9 cellular contexts compared by ENCODE assay signal in the genomic region with DNA sequence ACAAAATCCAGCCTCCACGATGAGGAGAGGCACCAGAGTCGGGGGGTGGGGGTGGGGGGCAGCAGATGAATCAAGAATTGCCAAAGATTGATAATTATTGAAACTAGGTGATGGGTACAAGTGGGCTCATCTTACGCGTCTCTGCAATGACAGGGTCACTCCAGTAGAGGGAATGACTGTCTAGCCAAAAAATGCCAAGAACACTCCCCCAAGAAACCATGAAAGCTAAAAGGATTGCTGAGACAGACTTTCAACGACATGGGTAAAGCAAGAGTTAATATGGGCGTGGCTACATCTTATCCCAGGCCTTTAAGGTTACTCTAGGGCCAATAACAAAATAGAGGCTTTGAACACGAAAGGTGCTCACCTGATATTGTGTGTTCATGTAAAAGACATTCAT.
DNase-seq lines count a peak whose midpoint lies in the region; ATAC-seq, FAIRE-seq and TF ChIP-seq lines count a peak whose summit lies in the region.
"Had no signal": no experiment of that assay in that cellular context is flagged by ENCODE, and none has a peak within 500 bp of the region (broad histone marks: within the 10 kb centered on the region; RNA-seq: fewer than 3 reads in every experiment).

No MANE protein-coding gene starts in this region.

- H3K36me3 ChIP-seq in GM12878 (ENCODE audit: control insufficient read depth in 2 of 2, insufficient read depth in 2 of 2, low read length in 1 of 2) (no peaks in the 10 kb centered on the region), suprapubic skin (peaks cover 10% of the 10 kb centered on the region)

- H3K27me3 ChIP-seq in GM12878 (replicated peaks in 1 of 2; ENCODE audit: control insufficient read depth in 2 of 2, insufficient read depth in 2 of 2, low read length in 1 of 2) (peaks cover 0 to under 1% of the 10 kb centered on the region in 2 experiments; a peak in 2 of 4 replicates), suprapubic skin (no peaks in the 10 kb centered on the region)

- peak; percentile 48 for TF ChIP-seq RAD21 in GM12878 (IDR thresholded peaks at IDR 0.05; ENCODE audit: insufficient read depth, low read depth, low read length)

- no peak for FAIRE-seq in GM12878 (lab: Jason Lieb, UNC)
- FAIRE-seq in frontal cortex (lab: Jason Lieb, UNC), result no peak

- in situ Hi-C loops in GM12878 (cut with MboI), result no loop called here

- no peak overlapping the region for H3K4me3 Mint-ChIP-seq in activated naive CD4-positive, alpha-beta T cell treated with anti-CD3 and anti-CD28 coated beads for 36 hours
- H3K4me3 Mint-ChIP-seq: CD4-positive, alpha-beta T cell had no signal

- no peak overlapping the region for H2AFZ ChIP-seq in GM12878 (ENCODE audit: control insufficient read depth, low read depth, low read length)

- H3K9me3 ChIP-seq in GM12878 (replicated peaks; ENCODE audit: control insufficient read depth, insufficient read depth, low read length) (no peaks in the 10 kb centered on the region), suprapubic skin (no peaks in the 10 kb centered on the region)

- no peaks in the 10 kb centered on the region for H3K9me3 Mint-ChIP-seq in activated naive CD4-positive, alpha-beta T cell treated with anti-CD3 and anti-CD28 coated beads for 36 hours
- H3K9me3 Mint-ChIP-seq: CD4-positive, alpha-beta T cell had no signal

- H3K4me3 ChIP-seq in GM12878 (no peak overlapping the region), suprapubic skin (no peak overlapping the region)

- TF ChIP-seq EP300 in GM12878 (IDR thresholded peaks at IDR 0.05; ENCODE audit: borderline replicate concordance in 1 of 2, control insufficient read depth in 1 of 2, low read depth in 2 of 2, low read length in 2 of 2) (no peak), suprapubic skin (IDR thresholded peaks at IDR 0.05) (no peak)

- no TSS peak for BruUV-seq in GM12878 (replicated peaks; lab: Mats Ljungman, UMichigan)

- SMC1A ChIA-PET in GM12878 (lab: Charles Lee; ENCODE audit: uncharacterized antibody, unreplicated experiment), result no interaction called here

- H3K9ac ChIP-seq in GM12878 (ENCODE audit: control insufficient read depth, insufficient read depth, low read length), result no peak overlapping the region

- peak; percentile 32 for DNase-seq in activated naive CD4-positive, alpha-beta T cell treated with anti-CD3 and anti-CD28 coated beads for 36 hours
- DNase-seq in activated naive CD4-positive, alpha-beta T cell treated with anti-CD3 and anti-CD28 coated beads, Interleukin-2, amount 50 U/mL, for 16 hours, result no peak
- peak; percentile 52 for DNase-seq in LHCN-M2 (ENCODE audit: low read depth)
- DNase-seq in GM12878 (ENCODE audit: low read depth, low spot score), result no peak
- DNase-seq in suprapubic skin (ENCODE audit: low spot score in 2 of 2), result no peak
- DNase-seq in SHP77 treated with DMSO at 0.1 percent for 48 hours (lab: John Stamatoyannopoulos, UW), result no peak
- DNase-seq in frontal cortex (ENCODE audit: low spot score in 2 of 2), result no peak
- no peak for DNase-seq in occipital lobe (lab: John Stamatoyannopoulos, UW)
- DNase-seq: CD4-positive, alpha-beta T cell had no signal

- H3K79me2 ChIP-seq in GM12878 (ENCODE audit: control insufficient read depth, insufficient read depth, low read length), result no peaks in the 10 kb centered on the region

- H3K27ac ChIP-seq in GM12878 (ENCODE audit: control insufficient read depth, insufficient read depth) (no peak overlapping the region), suprapubic skin (peak overlapping the region; percentile 66)

- H3K4me1 ChIP-seq in GM12878 (ENCODE audit: control insufficient read depth, insufficient read depth, low read length) (no peaks in the 10 kb centered on the region), suprapubic skin (peaks cover 36% of the 10 kb centered on the region)

- peaks cover 18% of the 10 kb centered on the region for H3K36me3 Mint-ChIP-seq in activated naive CD4-positive, alpha-beta T cell treated with anti-CD3 and anti-CD28 coated beads for 36 hours (ENCODE audit: low read depth)

- no peak for TF ChIP-seq POLR2A in GM12878 (IDR thresholded peaks at IDR 0.05; ENCODE audit: low read depth, low read length)
- TF ChIP-seq POLR2A in suprapubic skin (IDR thresholded peaks at IDR 0.05), result no peak

- CTCF ChIA-PET in activated naive CD4-positive, alpha-beta T cell treated with anti-CD3 and anti-CD28 coated beads for 36 hours (lab: Charles Lee), result interaction anchor here (0.7 to 1.7 kb wide), 9 partner anchors 22 to 291 kb away, joined by 3 to 8 read pairs (median 3); no protein-coding TSS in a partner anchor
- CTCF ChIA-PET in GM12878 (lab: Yijun Ruan, JAX), result no interaction called here

- H3K27ac Mint-ChIP-seq in activated naive CD4-positive, alpha-beta T cell treated with anti-CD3 and anti-CD28 coated beads for 36 hours, result no peak overlapping the region
- H3K27ac Mint-ChIP-seq: CD4-positive, alpha-beta T cell had no signal

- no peaks in the 10 kb centered on the region for H4K20me1 ChIP-seq in GM12878 (ENCODE audit: control insufficient read depth, insufficient read depth)

- H3K4me1 Mint-ChIP-seq in activated naive CD4-positive, alpha-beta T cell treated with anti-CD3 and anti-CD28 coated beads for 36 hours (ENCODE audit: low read depth), result peaks cover 32% of the 10 kb centered on the region

- RAD21 ChIA-PET in GM12878 (lab: Charles Lee; ENCODE audit: unreplicated experiment), result no interaction called here

- TF ChIP-seq CTCF in GM12878 (IDR thresholded peaks at IDR 0.05 in 2 of 3, conservative IDR thresholded peaks at IDR 0.05 in 1 of 3; ENCODE audit: control insufficient read depth in 2 of 3, extremely low read depth in 1 of 3, insufficient read depth in 1 of 3, low read depth in 3 of 3, low read length in 3 of 3) (peak; percentile 16 to 39 (median 30); a peak in 4 of 6 replicates), suprapubic skin (IDR thresholded peaks at IDR 0.05) (no peak)

- ATAC-seq in GM12878, result peak; percentile 52; the same call in 2 of the 3 replicates

- POLR2A ChIA-PET in GM12878 (lab: Charles Lee), result no interaction called here

- intact Hi-C loops in activated naive CD4-positive, alpha-beta T cell treated with anti-CD3 and anti-CD28 coated beads for 36 hours (cut with micrococcal nuclease), result loop anchor here (1.0 kb wide), 2 partner anchors 86 to 175 kb away; a partner anchor contains a TSS
- intact Hi-C loops in GM12878 (cut with micrococcal nuclease; ENCODE audit: unreplicated experiment), result loop anchor here (5.0 kb wide), 1 partner anchor 176 kb away; no protein-coding TSS in a partner anchor

- 35% methylated on average over 7 of the region's 7 CpGs for WGBS in GM12878 (ENCODE audit: insufficient coverage, insufficient replicate concordance, low lambda C conversion rate, missing lambda C conversion rate)
- WGBS in suprapubic skin, result 65% methylated on average over 7 of the region's 7 CpGs

- no peak overlapping the region for H3K4me2 ChIP-seq in GM12878 (ENCODE audit: control insufficient read depth, insufficient read depth)

- no peaks in the 10 kb centered on the region for H3K27me3 Mint-ChIP-seq in activated naive CD4-positive, alpha-beta T cell treated with anti-CD3 and anti-CD28 coated beads for 36 hours (ENCODE audit: low read depth)
- H3K27me3 Mint-ChIP-seq: CD4-positive, alpha-beta T cell had no signal

TF ChIP-seq in GM12878, 131 proteins besides CTCF, POLR2A, EP300 and RAD21:
- TF ChIP-seq SMC3 (IDR thresholded peaks at IDR 0.05; ENCODE audit: borderline replicate concordance, low read length) (peak; percentile 23; the same call in 1 of the 2 replicates), ZNF622 (IDR thresholded peaks at IDR 0.05) (no peak), ZNF274 (IDR thresholded peaks at IDR 0.05; ENCODE audit: insufficient read depth, insufficient read length) (no peak), KAT2A (conservative IDR thresholded peaks at IDR 0.05; ENCODE audit: control insufficient read depth, low read depth, low read length) (no peak), RCOR1 (conservative IDR thresholded peaks at IDR 0.05; ENCODE audit: low read depth, low read length) (no peak), RB1 (IDR thresholded peaks at IDR 0.05; ENCODE audit: borderline replicate concordance) (no peak), SRF (IDR thresholded peaks at IDR 0.05; ENCODE audit: low read depth in 2 of 2, low read length in 2 of 2) (no peak)
- TF ChIP-seq, protein P1, sequence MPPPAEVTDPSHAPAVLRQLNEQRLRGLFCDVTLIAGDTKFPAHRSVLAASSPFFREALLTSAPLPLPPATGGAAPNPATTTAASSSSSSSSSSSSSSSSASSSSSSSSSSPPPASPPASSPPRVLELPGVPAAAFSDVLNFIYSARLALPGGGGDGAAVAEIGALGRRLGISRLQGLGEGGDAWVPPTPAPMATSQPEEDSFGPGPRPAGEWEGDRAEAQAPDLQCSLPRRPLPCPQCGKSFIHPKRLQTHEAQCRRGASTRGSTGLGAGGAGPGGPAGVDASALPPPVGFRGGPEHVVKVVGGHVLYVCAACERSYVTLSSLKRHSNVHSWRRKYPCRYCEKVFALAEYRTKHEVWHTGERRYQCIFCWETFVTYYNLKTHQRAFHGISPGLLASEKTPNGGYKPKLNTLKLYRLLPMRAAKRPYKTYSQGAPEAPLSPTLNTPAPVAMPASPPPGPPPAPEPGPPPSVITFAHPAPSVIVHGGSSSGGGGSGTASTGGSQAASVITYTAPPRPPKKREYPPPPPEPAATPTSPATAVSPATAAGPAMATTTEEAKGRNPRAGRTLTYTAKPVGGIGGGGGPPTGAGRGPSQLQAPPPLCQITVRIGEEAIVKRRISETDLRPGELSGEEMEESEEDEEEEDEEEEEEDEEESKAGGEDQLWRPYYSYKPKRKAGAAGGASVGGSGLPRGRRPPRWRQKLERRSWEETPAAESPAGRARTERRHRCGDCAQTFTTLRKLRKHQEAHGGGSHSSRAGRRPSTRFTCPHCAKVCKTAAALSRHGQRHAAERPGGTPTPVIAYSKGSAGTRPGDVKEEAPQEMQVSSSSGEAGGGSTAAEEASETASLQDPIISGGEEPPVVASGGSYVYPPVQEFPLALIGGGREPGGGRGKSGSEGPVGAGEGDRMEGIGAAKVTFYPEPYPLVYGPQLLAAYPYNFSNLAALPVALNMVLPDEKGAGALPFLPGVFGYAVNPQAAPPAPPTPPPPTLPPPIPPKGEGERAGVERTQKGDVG (CRISPR knock-in tag; IDR thresholded peaks at IDR 0.05), result no peak
- TF ChIP-seq, protein P2, sequence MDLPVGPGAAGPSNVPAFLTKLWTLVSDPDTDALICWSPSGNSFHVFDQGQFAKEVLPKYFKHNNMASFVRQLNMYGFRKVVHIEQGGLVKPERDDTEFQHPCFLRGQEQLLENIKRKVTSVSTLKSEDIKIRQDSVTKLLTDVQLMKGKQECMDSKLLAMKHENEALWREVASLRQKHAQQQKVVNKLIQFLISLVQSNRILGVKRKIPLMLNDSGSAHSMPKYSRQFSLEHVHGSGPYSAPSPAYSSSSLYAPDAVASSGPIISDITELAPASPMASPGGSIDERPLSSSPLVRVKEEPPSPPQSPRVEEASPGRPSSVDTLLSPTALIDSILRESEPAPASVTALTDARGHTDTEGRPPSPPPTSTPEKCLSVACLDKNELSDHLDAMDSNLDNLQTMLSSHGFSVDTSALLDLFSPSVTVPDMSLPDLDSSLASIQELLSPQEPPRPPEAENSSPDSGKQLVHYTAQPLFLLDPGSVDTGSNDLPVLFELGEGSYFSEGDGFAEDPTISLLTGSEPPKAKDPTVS (IDR thresholded peaks at IDR 0.05; ENCODE audit: low read depth, low read length), result no peak

Comparison
In these comparisons a context has a peak if more than half of its experiments do, and no peak if none do; other contexts are left out.
1. DNase-seq: peak in activated naive CD4-positive, alpha-beta T cell treated with anti-CD3 and anti-CD28 coated beads for 36 hours (single experiment) and LHCN-M2 (single experiment); none in activated naive CD4-positive, alpha-beta T cell treated with anti-CD3 and anti-CD28 coated beads, Interleukin-2, amount 50 U/mL, for 16 hours (single experiment), GM12878 (single experiment), suprapubic skin (0 of 2), SHP77 treated with DMSO at 0.1 percent for 48 hours (single experiment), frontal cortex (0 of 2) and occipital lobe (single experiment).
2. CTCF ChIP-seq: peak in GM12878 (3 of 3); none in suprapubic skin (0 of 2).